In the genomic region with DNA sequence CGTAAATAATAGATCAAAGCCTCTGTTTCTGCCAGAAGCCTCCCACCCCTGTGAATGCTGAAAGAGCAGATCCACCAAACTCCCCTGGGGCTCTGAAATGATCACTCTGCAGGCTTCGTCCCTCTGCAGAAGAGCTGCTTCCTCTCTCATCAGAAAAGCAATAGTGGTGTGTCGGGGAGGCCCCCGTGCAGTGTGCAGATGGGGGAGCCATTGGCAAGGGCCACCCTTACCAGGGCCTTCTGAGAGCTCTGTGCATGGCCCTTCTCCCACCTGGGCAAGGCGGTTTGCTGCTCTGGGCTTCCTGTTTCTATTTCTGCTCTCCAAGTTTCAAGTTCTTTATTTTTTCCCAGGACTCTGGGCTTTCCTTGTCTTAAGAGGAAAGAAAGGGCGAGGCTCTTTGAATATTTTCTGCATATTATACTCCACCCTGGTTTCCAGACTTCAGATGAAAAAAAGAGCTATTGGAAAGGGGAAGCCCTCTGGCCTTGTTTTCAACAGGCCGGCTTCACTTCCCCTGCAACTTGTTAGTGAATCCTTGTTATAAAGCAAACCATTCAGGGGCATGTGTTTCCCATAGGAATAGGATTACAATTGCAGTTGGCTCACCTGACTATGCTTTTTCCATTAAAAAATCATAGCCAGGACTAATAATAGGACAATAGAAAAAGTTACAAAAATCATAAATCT, we compare ENCODE assay signal across 1 cellular context.
TF ChIP-seq lines count a peak whose summit lies in the region.

No MANE protein-coding gene starts in this region.

TF ChIP-seq in H1, 55 proteins besides CTCF, POLR2A, EP300 and RAD21 (continued from another document):
- TF ChIP-seq, protein P1, sequence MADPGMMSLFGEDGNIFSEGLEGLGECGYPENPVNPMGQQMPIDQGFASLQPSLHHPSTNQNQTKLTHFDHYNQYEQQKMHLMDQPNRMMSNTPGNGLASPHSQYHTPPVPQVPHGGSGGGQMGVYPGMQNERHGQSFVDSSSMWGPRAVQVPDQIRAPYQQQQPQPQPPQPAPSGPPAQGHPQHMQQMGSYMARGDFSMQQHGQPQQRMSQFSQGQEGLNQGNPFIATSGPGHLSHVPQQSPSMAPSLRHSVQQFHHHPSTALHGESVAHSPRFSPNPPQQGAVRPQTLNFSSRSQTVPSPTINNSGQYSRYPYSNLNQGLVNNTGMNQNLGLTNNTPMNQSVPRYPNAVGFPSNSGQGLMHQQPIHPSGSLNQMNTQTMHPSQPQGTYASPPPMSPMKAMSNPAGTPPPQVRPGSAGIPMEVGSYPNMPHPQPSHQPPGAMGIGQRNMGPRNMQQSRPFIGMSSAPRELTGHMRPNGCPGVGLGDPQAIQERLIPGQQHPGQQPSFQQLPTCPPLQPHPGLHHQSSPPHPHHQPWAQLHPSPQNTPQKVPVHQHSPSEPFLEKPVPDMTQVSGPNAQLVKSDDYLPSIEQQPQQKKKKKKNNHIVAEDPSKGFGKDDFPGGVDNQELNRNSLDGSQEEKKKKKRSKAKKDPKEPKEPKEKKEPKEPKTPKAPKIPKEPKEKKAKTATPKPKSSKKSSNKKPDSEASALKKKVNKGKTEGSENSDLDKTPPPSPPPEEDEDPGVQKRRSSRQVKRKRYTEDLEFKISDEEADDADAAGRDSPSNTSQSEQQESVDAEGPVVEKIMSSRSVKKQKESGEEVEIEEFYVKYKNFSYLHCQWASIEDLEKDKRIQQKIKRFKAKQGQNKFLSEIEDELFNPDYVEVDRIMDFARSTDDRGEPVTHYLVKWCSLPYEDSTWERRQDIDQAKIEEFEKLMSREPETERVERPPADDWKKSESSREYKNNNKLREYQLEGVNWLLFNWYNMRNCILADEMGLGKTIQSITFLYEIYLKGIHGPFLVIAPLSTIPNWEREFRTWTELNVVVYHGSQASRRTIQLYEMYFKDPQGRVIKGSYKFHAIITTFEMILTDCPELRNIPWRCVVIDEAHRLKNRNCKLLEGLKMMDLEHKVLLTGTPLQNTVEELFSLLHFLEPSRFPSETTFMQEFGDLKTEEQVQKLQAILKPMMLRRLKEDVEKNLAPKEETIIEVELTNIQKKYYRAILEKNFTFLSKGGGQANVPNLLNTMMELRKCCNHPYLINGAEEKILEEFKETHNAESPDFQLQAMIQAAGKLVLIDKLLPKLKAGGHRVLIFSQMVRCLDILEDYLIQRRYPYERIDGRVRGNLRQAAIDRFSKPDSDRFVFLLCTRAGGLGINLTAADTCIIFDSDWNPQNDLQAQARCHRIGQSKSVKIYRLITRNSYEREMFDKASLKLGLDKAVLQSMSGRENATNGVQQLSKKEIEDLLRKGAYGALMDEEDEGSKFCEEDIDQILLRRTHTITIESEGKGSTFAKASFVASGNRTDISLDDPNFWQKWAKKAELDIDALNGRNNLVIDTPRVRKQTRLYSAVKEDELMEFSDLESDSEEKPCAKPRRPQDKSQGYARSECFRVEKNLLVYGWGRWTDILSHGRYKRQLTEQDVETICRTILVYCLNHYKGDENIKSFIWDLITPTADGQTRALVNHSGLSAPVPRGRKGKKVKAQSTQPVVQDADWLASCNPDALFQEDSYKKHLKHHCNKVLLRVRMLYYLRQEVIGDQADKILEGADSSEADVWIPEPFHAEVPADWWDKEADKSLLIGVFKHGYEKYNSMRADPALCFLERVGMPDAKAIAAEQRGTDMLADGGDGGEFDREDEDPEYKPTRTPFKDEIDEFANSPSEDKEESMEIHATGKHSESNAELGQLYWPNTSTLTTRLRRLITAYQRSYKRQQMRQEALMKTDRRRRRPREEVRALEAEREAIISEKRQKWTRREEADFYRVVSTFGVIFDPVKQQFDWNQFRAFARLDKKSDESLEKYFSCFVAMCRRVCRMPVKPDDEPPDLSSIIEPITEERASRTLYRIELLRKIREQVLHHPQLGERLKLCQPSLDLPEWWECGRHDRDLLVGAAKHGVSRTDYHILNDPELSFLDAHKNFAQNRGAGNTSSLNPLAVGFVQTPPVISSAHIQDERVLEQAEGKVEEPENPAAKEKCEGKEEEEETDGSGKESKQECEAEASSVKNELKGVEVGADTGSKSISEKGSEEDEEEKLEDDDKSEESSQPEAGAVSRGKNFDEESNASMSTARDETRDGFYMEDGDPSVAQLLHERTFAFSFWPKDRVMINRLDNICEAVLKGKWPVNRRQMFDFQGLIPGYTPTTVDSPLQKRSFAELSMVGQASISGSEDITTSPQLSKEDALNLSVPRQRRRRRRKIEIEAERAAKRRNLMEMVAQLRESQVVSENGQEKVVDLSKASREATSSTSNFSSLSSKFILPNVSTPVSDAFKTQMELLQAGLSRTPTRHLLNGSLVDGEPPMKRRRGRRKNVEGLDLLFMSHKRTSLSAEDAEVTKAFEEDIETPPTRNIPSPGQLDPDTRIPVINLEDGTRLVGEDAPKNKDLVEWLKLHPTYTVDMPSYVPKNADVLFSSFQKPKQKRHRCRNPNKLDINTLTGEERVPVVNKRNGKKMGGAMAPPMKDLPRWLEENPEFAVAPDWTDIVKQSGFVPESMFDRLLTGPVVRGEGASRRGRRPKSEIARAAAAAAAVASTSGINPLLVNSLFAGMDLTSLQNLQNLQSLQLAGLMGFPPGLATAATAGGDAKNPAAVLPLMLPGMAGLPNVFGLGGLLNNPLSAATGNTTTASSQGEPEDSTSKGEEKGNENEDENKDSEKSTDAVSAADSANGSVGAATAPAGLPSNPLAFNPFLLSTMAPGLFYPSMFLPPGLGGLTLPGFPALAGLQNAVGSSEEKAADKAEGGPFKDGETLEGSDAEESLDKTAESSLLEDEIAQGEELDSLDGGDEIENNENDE (IDR thresholded peaks at IDR 0.05; ENCODE audit: insufficient replicate concordance, low read length): no peak
- no peak for TF ChIP-seq CHD2 (IDR thresholded peaks at IDR 0.05; ENCODE audit: low read length)
- TF ChIP-seq TBP (IDR thresholded peaks at IDR 0.05; ENCODE audit: low read depth, low read length): no peak
- TF ChIP-seq ASH2L (IDR thresholded peaks at IDR 0.05; ENCODE audit: low read length): no peak
- no peak for TF ChIP-seq SIX5 (IDR thresholded peaks at IDR 0.05; ENCODE audit: low read depth, low read length)
- TF ChIP-seq POLR2AphosphoS5 (IDR thresholded peaks at IDR 0.05; ENCODE audit: low read depth, low read length): no peak
- TF ChIP-seq TCF12 (IDR thresholded peaks at IDR 0.05; ENCODE audit: low read depth, low read length): no peak
- TF ChIP-seq TEAD4 (IDR thresholded peaks at IDR 0.05; ENCODE audit: low read depth, low read length): no peak
- no peak for TF ChIP-seq POU5F1 (IDR thresholded peaks at IDR 0.05; ENCODE audit: low read depth, low read length)
- no peak for TF ChIP-seq RXRA (IDR thresholded peaks at IDR 0.05; ENCODE audit: insufficient read depth, low read depth, low read length)
- no peak for TF ChIP-seq KDM4A (IDR thresholded peaks at IDR 0.05; ENCODE audit: low read depth, low read length, severe bottlenecking)
- TF ChIP-seq SP1 (IDR thresholded peaks at IDR 0.05; ENCODE audit: low read depth, low read length): no peak
- no peak for TF ChIP-seq RBBP5 (IDR thresholded peaks at IDR 0.05; ENCODE audit: borderline replicate concordance, low read depth, low read length)
- TF ChIP-seq CEBPB (IDR thresholded peaks at IDR 0.05; ENCODE audit: low read depth, low read length): no peak
- TF ChIP-seq CBX5 (IDR thresholded peaks at IDR 0.05; ENCODE audit: low read depth, low read length): no peak
- no peak for TF ChIP-seq NANOG (IDR thresholded peaks at IDR 0.05; ENCODE audit: insufficient read depth, low read depth, low read length, poor library complexity, severe bottlenecking)
- TF ChIP-seq, protein P2, sequence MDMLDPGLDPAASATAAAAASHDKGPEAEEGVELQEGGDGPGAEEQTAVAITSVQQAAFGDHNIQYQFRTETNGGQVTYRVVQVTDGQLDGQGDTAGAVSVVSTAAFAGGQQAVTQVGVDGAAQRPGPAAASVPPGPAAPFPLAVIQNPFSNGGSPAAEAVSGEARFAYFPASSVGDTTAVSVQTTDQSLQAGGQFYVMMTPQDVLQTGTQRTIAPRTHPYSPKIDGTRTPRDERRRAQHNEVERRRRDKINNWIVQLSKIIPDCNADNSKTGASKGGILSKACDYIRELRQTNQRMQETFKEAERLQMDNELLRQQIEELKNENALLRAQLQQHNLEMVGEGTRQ (IDR thresholded peaks at IDR 0.05; ENCODE audit: low read length): no peak
TF ChIP-seq in H1: peak in this region for 0.
